8 cellular contexts compared by ENCODE assay signal in the genomic region with DNA sequence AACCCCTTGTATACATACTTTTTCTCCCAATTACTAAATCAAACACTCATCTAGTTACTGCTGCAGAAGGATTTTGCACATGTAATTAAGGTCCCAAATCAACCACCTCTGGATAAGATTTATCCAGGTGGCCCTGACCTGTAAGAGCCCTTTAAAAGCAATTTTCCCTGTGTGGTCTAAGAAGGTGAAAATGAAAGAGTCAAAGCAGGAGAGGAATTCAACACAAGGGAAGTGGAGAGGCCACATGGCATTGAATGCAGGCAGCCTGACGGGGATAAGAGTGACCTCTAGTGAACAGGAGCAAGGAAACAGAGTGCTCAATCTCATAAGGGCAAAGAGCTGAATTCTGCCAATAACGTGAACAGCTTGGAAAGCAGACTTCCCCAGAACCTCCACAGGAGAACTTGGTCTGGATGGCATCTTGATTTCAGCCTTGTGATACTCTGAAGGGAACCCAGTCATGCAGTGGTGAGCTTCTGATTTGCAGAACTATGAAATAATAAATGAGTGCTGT. TPM values are rescaled to one million over a fixed set of nuclear protein-coding genes. Genes with fewer than 3 reads are reported as not detected.
DNase-seq lines count a peak whose midpoint lies in the region; ATAC-seq and TF ChIP-seq lines count a peak whose summit lies in the region.

No MANE protein-coding gene starts in this region.

- H3K27me3 ChIP-seq in fibroblast of lung (ENCODE audit: control insufficient read depth, insufficient read depth, low read length) (no peaks in the 10 kb centered on the region), psoas muscle (ENCODE audit: insufficient read depth in 3 of 3, low read length in 2 of 3) (no peaks in the 10 kb centered on the region)

- no peak overlapping the region for H3K9ac ChIP-seq in fibroblast of lung (ENCODE audit: insufficient read depth, low read length)

- peak overlapping the region; percentile 38 for H3K4me2 ChIP-seq in fibroblast of lung (ENCODE audit: extremely low read depth, insufficient read depth, low read length)

- H3K79me2 ChIP-seq in fibroblast of lung (ENCODE audit: control insufficient read depth, insufficient read depth, low read length), result peaks cover 95% of the 10 kb centered on the region

- peaks cover 8% of the 10 kb centered on the region for H3K36me3 Mint-ChIP-seq in activated CD4-positive, alpha-beta T cell treated with anti-CD3 and anti-CD28 coated beads, Interleukin-2, amount 10 ng/mL, durations not matched to agents 24 days and 14 days (ENCODE audit: low read depth)
- H3K36me3 Mint-ChIP-seq in IgD-negative memory B cell, result peaks cover 3% of the 10 kb centered on the region

- 4 to 26% (median 5%) methylated on average over 2 of the region's 2 CpGs for WGBS in psoas muscle, 3 donors

- intact Hi-C loops in activated CD4-positive, alpha-beta T cell treated with anti-CD3 and anti-CD28 coated beads, Interleukin-2, amount 10 ng/mL, durations not matched to agents 24 days and 14 days (cut with micrococcal nuclease), result no loop called here
- intact Hi-C loops in psoas muscle (cut with DNase I), result no loop called here

- DNase-seq in activated CD4-positive, alpha-beta T cell treated with anti-CD3 and anti-CD28 coated beads, Interleukin-2, amount 10 ng/mL, durations not matched to agents 24 days and 14 days, result peak; percentile 72
- DNase-seq in activated CD4-positive, alpha-beta T cell treated with anti-CD3 and anti-CD28 coated beads for 1 hour, result no peak
- DNase-seq in SW 1271 (lab: John Stamatoyannopoulos, UW) (peak; percentile 33 to 71), fibroblast of lung (ENCODE audit: low read depth in 2 of 2) (peak in 1 of 2 donors; percentile 39), psoas muscle (no peak), NCI-H2081 treated with DMSO at 0.1 percent for 48 hours (lab: John Stamatoyannopoulos, UW) (no peak)

- H4K20me1 ChIP-seq in fibroblast of lung (ENCODE audit: control insufficient read depth, extremely low read depth, insufficient read depth, low read length), result no peaks in the 10 kb centered on the region

- H3K27ac ChIP-seq in fibroblast of lung (ENCODE audit: insufficient read depth, low read length) (peak overlapping the region; percentile 39), psoas muscle (peak overlapping the region; percentile 50)

- no peaks in the 10 kb centered on the region for H3K27me3 Mint-ChIP-seq in activated CD4-positive, alpha-beta T cell treated with anti-CD3 and anti-CD28 coated beads, Interleukin-2, amount 10 ng/mL, durations not matched to agents 24 days and 14 days
- H3K27me3 Mint-ChIP-seq in IgD-negative memory B cell, result no peaks in the 10 kb centered on the region

- no peak overlapping the region for H3K4me3 Mint-ChIP-seq in activated CD4-positive, alpha-beta T cell treated with anti-CD3 and anti-CD28 coated beads, Interleukin-2, amount 10 ng/mL, durations not matched to agents 24 days and 14 days
- H3K4me3 Mint-ChIP-seq in IgD-negative memory B cell, result peak overlapping the region in 2 of 4 donors; percentile 26 to 53

- H3K4me3 ChIP-seq in fibroblast of lung (replicated peaks in 1 of 4; ENCODE audit: control extremely low read depth in 1 of 4, insufficient read depth in 1 of 4, low read depth in 3 of 4, low read length in 4 of 4) (no peak overlapping the region), psoas muscle (no peak overlapping the region)

- TF ChIP-seq CTCF in fibroblast of lung (conservative IDR thresholded peaks at IDR 0.05 in 1 of 2, IDR thresholded peaks at IDR 0.05 in 1 of 2; ENCODE audit: low read depth in 1 of 2, low read length in 2 of 2), result peak in 1 of 2 donors; percentile 37
- TF ChIP-seq CTCF in psoas muscle (IDR thresholded peaks at IDR 0.05), result no peak

- H3K4me1 ChIP-seq in fibroblast of lung (ENCODE audit: control insufficient read depth, extremely low read depth, insufficient read depth, low read length), result peaks cover under 1% of the 10 kb centered on the region
- peaks cover 55% of the 10 kb centered on the region for H3K4me1 ChIP-seq in psoas muscle

- no peaks in the 10 kb centered on the region for H3K9me3 ChIP-seq in fibroblast of lung (ENCODE audit: control insufficient read depth, insufficient read depth, low read depth, low read length)
- no peaks in the 10 kb centered on the region for H3K9me3 ChIP-seq in psoas muscle

- no peaks in the 10 kb centered on the region for H3K9me3 Mint-ChIP-seq in activated CD4-positive, alpha-beta T cell treated with anti-CD3 and anti-CD28 coated beads, Interleukin-2, amount 10 ng/mL, durations not matched to agents 24 days and 14 days
- H3K9me3 Mint-ChIP-seq in IgD-negative memory B cell, result no peaks in the 10 kb centered on the region

- peak; percentile 89 for ATAC-seq in GM21529 (IDR thresholded peaks at IDR 0.05; ENCODE audit: unreplicated experiment)
- ATAC-seq in psoas muscle, result peak; percentile 57 to 78 (median 64)

- H3K27ac Mint-ChIP-seq in activated CD4-positive, alpha-beta T cell treated with anti-CD3 and anti-CD28 coated beads, Interleukin-2, amount 10 ng/mL, durations not matched to agents 24 days and 14 days, result no peak overlapping the region
- H3K27ac Mint-ChIP-seq in IgD-negative memory B cell, result peak overlapping the region; percentile 4 to 89 (median 70)

- peaks cover 38% of the 10 kb centered on the region for H3K4me1 Mint-ChIP-seq in activated CD4-positive, alpha-beta T cell treated with anti-CD3 and anti-CD28 coated beads, Interleukin-2, amount 10 ng/mL, durations not matched to agents 24 days and 14 days
- H3K4me1 Mint-ChIP-seq in IgD-negative memory B cell, result peaks cover 67 to 84% (median 72%) of the 10 kb centered on the region in 3 donors

- H3K36me3 ChIP-seq in fibroblast of lung (ENCODE audit: control insufficient read depth, insufficient read depth, low read length), result no peaks in the 10 kb centered on the region
- H3K36me3 ChIP-seq in psoas muscle (ENCODE audit: insufficient read depth in 1 of 2, low read depth in 1 of 2), result no peaks in the 10 kb centered on the region

- no peak overlapping the region for H2AFZ ChIP-seq in fibroblast of lung (ENCODE audit: low read length)

RNA-seq across cellular contexts. Expression of a gene that starts 27.2 kb away (rescaled TPM):
- total RNA-seq in activated CD4-positive, alpha-beta T cell treated with anti-CD3 and anti-CD28 coated beads, Interleukin-2, amount 10 ng/mL, durations not matched to agents 24 days and 14 days, result 83.5 and 83.8 TPM in 2 replicates
- 1.7 TPM for polyA plus RNA-seq in IgD-negative memory B cell
- total RNA-seq in fibroblast of lung, result 18.0 and 22.8 TPM in 2 replicates
- 46.1 and 51.3 TPM in 2 replicates for polyA plus RNA-seq in fibroblast of lung
- polyA plus RNA-seq in fibroblast of lung (2012), result 46.5 and 49.4 TPM in 2 replicates
- polyA minus RNA-seq in fibroblast of lung (ENCODE audit: low replicate concordance), result 4.2 and 5.7 TPM in 2 replicates
- total RNA-seq in psoas muscle, result 10 to 100 TPM; 45.7 to 69.4 (median 52.5) TPM
- polyA plus RNA-seq in psoas muscle, result 10 to 100 TPM; 19.2 to 45.6 (median 26.0) TPM

Comparison
In these comparisons a context has a peak if more than half of its experiments do, and no peak if none do; other contexts are left out.
1. DNase-seq: peak in activated CD4-positive, alpha-beta T cell treated with anti-CD3 and anti-CD28 coated beads, Interleukin-2, amount 10 ng/mL, durations not matched to agents 24 days and 14 days (single experiment) and SW 1271 (2 of 2); none in activated CD4-positive, alpha-beta T cell treated with anti-CD3 and anti-CD28 coated beads for 1 hour (single experiment), psoas muscle (0 of 2) and NCI-H2081 treated with DMSO at 0.1 percent for 48 hours (single experiment).